Comparison of ENCODE assay signal across 23 cellular contexts in genomic region chr6:157943964-157944283, GRCh38. TPM values are rescaled to one million over a fixed set of nuclear protein-coding genes. Genes with fewer than 3 reads are reported as not detected.
DNase-seq lines count a peak whose midpoint lies in the region; ATAC-seq, FAIRE-seq and TF ChIP-seq lines count a peak whose summit lies in the region.
"Had no signal": no experiment of that assay in that cellular context is flagged by ENCODE, and none has a peak within 500 bp of the region (broad histone marks: within the 10 kb centered on the region; RNA-seq: fewer than 3 reads in every experiment).

No MANE protein-coding gene starts in this region.

- POLR2A ChIA-PET in CD4-positive, alpha-beta T cell (lab: Charles Lee) = no interaction called here
- POLR2A ChIA-PET in Caco-2 (lab: Charles Lee) (no interaction called here), K562 (lab: Yijun Ruan, JAX) (interaction anchor here (0.6 kb wide), 1 partner anchor 137 kb away, joined by 3 read pairs; no protein-coding TSS in a partner anchor)

- no peaks in the 10 kb centered on the region for H3K27me3 ChIP-seq in CD4-positive, alpha-beta T cell (ENCODE audit: control insufficient read depth, insufficient read depth, low read length)
- H3K27me3 ChIP-seq in Caco-2 (replicated peaks; ENCODE audit: control insufficient read depth, insufficient read depth, low read length) (no peaks in the 10 kb centered on the region), K562 (ENCODE audit: control insufficient read depth in 2 of 2, insufficient read depth in 2 of 2, low read length in 2 of 2) (no peaks in the 10 kb centered on the region)
- H3K27me3 ChIP-seq: MG63 had no signal

- no peak overlapping the region for H3K4me3 Mint-ChIP-seq in CD4-positive, alpha-beta T cell
- no peak overlapping the region for H3K4me3 Mint-ChIP-seq in Caco-2 (ENCODE audit: unreplicated experiment)
- no peak overlapping the region for H3K4me3 Mint-ChIP-seq in nephron progenitor cell
- no peak overlapping the region for H3K4me3 Mint-ChIP-seq in natural killer cell
- H3K4me3 Mint-ChIP-seq: CD8-positive, alpha-beta T cell had no signal

- no peaks in the 10 kb centered on the region for H3K27me3 Mint-ChIP-seq in CD4-positive, alpha-beta T cell
- H3K27me3 Mint-ChIP-seq in Caco-2 (ENCODE audit: insufficient read depth, unreplicated experiment) (no peaks in the 10 kb centered on the region), nephron progenitor cell (ENCODE audit: low read depth, poor library complexity) (peaks cover 5% of the 10 kb centered on the region), natural killer cell (ENCODE audit: low read depth in 2 of 2) (peaks cover 0 to 2% of the 10 kb centered on the region in 2 donors)

- no peak for TF ChIP-seq CTCF in CD4-positive, alpha-beta T cell (IDR thresholded peaks at IDR 0.05)
- no peak for TF ChIP-seq CTCF in Caco-2 (IDR thresholded peaks at IDR 0.05; ENCODE audit: insufficient read depth in 1 of 2, low read depth in 1 of 2, low read length in 1 of 2, severe bottlenecking in 1 of 2, unreplicated experiment in 1 of 2)
- no peak for TF ChIP-seq CTCF in K562 (IDR thresholded peaks at IDR 0.05 in 2 of 3, conservative IDR thresholded peaks at IDR 0.05 in 1 of 3; ENCODE audit: insufficient read depth in 2 of 3, low read depth in 1 of 3, low read length in 3 of 3)
- TF ChIP-seq CTCF in nephron progenitor cell (IDR thresholded peaks at IDR 0.05) = no peak
- no peak for TF ChIP-seq CTCF in natural killer cell (IDR thresholded peaks at IDR 0.05)

- no peak for TF ChIP-seq EP300 in K562 (IDR thresholded peaks at IDR 0.05; ENCODE audit: low read length)

- in situ Hi-C loops in K562 (cut with MboI) = no loop called here

- H3K4me3 ChIP-seq in Caco-2 (ENCODE audit: low read depth, low read length) (no peak overlapping the region), K562 (no peak overlapping the region)
- H3K4me3 ChIP-seq: MG63 had no signal

- no peaks in the 10 kb centered on the region for H3K9me3 Mint-ChIP-seq in CD4-positive, alpha-beta T cell
- no peaks in the 10 kb centered on the region for H3K9me3 Mint-ChIP-seq in Caco-2 (ENCODE audit: unreplicated experiment)
- H3K9me3 Mint-ChIP-seq in nephron progenitor cell = peaks cover 3% of the 10 kb centered on the region
- H3K9me3 Mint-ChIP-seq in natural killer cell = no peaks in the 10 kb centered on the region

- 94% methylated on average over 15 of the region's 15 CpGs for WGBS in K562 (ENCODE audit: insufficient coverage, low coverage, missing lambda C conversion rate)

- no peak for TF ChIP-seq RAD21 in K562 (CRISPR knock-in tag; conservative IDR thresholded peaks at IDR 0.05 in 1 of 2, IDR thresholded peaks at IDR 0.05 in 1 of 2)

- DNase-seq in CD4-positive, alpha-beta T cell = no peak
- no peak for DNase-seq in Caco-2
- DNase-seq in K562 (ENCODE audit: extremely low read depth in 1 of 4, low spot score in 3 of 4) = no peak
- DNase-seq in nephron progenitor cell = no peak
- DNase-seq in GDM1 (lab: John Stamatoyannopoulos, UW) = no peak
- DNase-seq in natural killer cell = no peak
- DNase-seq: C1 segment of cervical spinal cord; CD8-positive, alpha-beta T cell; DMS 273 treated with DMSO at 0.1 percent for 48 hours; DMS79 treated with DMSO at 0.1 percent for 48 hours; KBM-7; MG63; NCI-H2029; NCI-H446 treated with DMSO at 0.1 percent for 48 hours; NCI-H526; NCI-H82; NK-92 treated with Interleukin-12 subunit alpha and Interleukin-12 subunit beta, amount 100 ng/mL, for 24 hours; PC-3 had no signal

- H3K27ac Mint-ChIP-seq in CD4-positive, alpha-beta T cell = peak overlapping the region; percentile 39
- H3K27ac Mint-ChIP-seq in Caco-2 (ENCODE audit: unreplicated experiment) = no peak overlapping the region
- H3K27ac Mint-ChIP-seq in nephron progenitor cell = peak overlapping the region; percentile 14
- H3K27ac Mint-ChIP-seq in natural killer cell = no peak overlapping the region

- peaks cover 2% of the 10 kb centered on the region; the same call in 1 of the 2 replicates for H3K36me3 ChIP-seq in Caco-2 (ENCODE audit: control insufficient read depth, insufficient read depth, low read length)
- H3K36me3 ChIP-seq in K562 (ENCODE audit: control insufficient read depth, insufficient read depth, low read length) = peaks cover 72% of the 10 kb centered on the region

- H4K20me1 ChIP-seq in K562 (replicated peaks; ENCODE audit: control insufficient read depth, insufficient read depth, low read length) = no peaks in the 10 kb centered on the region

- no peak overlapping the region for H2AFZ ChIP-seq in K562 (ENCODE audit: low read depth, low read length)

- CTCF ChIA-PET in CD4-positive, alpha-beta T cell (lab: Charles Lee) = no interaction called here
- CTCF ChIA-PET in Caco-2 (lab: Charles Lee) (no interaction called here), K562 (lab: Yijun Ruan, JAX; ENCODE audit: low intra/inter-chr PET ratio) (no interaction called here)

- no peak for ATAC-seq in CD4-positive, alpha-beta T cell (ENCODE audit: poor library complexity)
- ATAC-seq in K562 (no peak), HG02798 (IDR thresholded peaks at IDR 0.05; ENCODE audit: poor library complexity, unreplicated experiment) (no peak), natural killer cell (no peak)
- ATAC-seq in activated CD4-positive, CD25-positive, alpha-beta regulatory T cell treated with anti-CD3 and anti-CD28 coated beads, Interleukin-2, amount 50 U/mL, for 24 hours = no peak
- ATAC-seq: CD8-positive, alpha-beta T cell; HCT116; PC-3 had no signal

- intact Hi-C loops in CD4-positive, alpha-beta T cell (cut with DNase I, micrococcal nuclease) = loop anchor here in 1 of 2 experiments (5.0 kb wide), 1 partner anchor 128 kb away; no protein-coding TSS in a partner anchor
- intact Hi-C loops in Caco-2 (cut with micrococcal nuclease; ENCODE audit: unreplicated experiment) = no loop called here
- intact Hi-C loops in K562 (cut with micrococcal nuclease) = loop anchor here (10.0 kb wide), 1 partner anchor 629 kb away; no protein-coding TSS in a partner anchor
- intact Hi-C loops in natural killer cell (cut with micrococcal nuclease) = no loop called here

- no peak for TF ChIP-seq POLR2A in K562 (conservative IDR thresholded peaks at IDR 0.05)

- H3K79me2 ChIP-seq in K562 (ENCODE audit: control insufficient read depth, insufficient read depth, low read length) = no peaks in the 10 kb centered on the region

- H3K4me1 Mint-ChIP-seq in CD4-positive, alpha-beta T cell (ENCODE audit: low read depth) = peaks cover 4% of the 10 kb centered on the region
- H3K4me1 Mint-ChIP-seq in Caco-2 (ENCODE audit: low read depth, unreplicated experiment) = no peaks in the 10 kb centered on the region
- H3K4me1 Mint-ChIP-seq in nephron progenitor cell = peaks cover 6% of the 10 kb centered on the region
- H3K4me1 Mint-ChIP-seq in natural killer cell = no peaks in the 10 kb centered on the region

- H3K9me3 ChIP-seq in CD4-positive, alpha-beta T cell (ENCODE audit: control insufficient read depth, low read length) = no peaks in the 10 kb centered on the region
- H3K9me3 ChIP-seq in Caco-2 = no peaks in the 10 kb centered on the region
- no peaks in the 10 kb centered on the region for H3K9me3 ChIP-seq in K562 (replicated peaks; ENCODE audit: control insufficient read depth, insufficient read depth, low read depth, low read length)

- H3K4me1 ChIP-seq in Caco-2 (peaks cover 6% of the 10 kb centered on the region; the same call in 1 of the 2 replicates), K562 (replicated peaks in 1 of 2; ENCODE audit: control insufficient read depth in 2 of 2, insufficient read depth in 2 of 2, low read length in 2 of 2) (peaks cover 0 to 6% of the 10 kb centered on the region in 2 experiments; a peak in 3 of 5 replicates)

- TSS peak; percentile 18 for BruUV-seq in Caco-2 (replicated peaks; lab: Mats Ljungman, UMichigan)
- BruUV-seq in K562 (replicated peaks; lab: Mats Ljungman, UMichigan) = no TSS peak

- no peak for FAIRE-seq in K562 (lab: Jason Lieb, UNC)
- FAIRE-seq: GM12892, GM19239 had no signal

- no peak overlapping the region for H3K9ac ChIP-seq in K562 (ENCODE audit: insufficient read depth in 1 of 2, low read depth in 2 of 2, low read length in 2 of 2)

- peaks cover 83% of the 10 kb centered on the region for H3K36me3 Mint-ChIP-seq in CD4-positive, alpha-beta T cell (ENCODE audit: low read depth)
- H3K36me3 Mint-ChIP-seq in Caco-2 (ENCODE audit: insufficient read depth, unreplicated experiment) (peaks cover 57% of the 10 kb centered on the region), nephron progenitor cell (ENCODE audit: low read depth) (peaks cover 58% of the 10 kb centered on the region), natural killer cell (peaks cover 8% of the 10 kb centered on the region)

- H3K9me1 ChIP-seq in K562 (ENCODE audit: control insufficient read depth, insufficient read depth, low read length) = no peaks in the 10 kb centered on the region

- no peak overlapping the region for H3K4me2 ChIP-seq in K562 (ENCODE audit: insufficient read depth, low read length)

- no peak overlapping the region for H3K27ac ChIP-seq in CD4-positive, alpha-beta T cell (ENCODE audit: low read depth, low read length)
- H3K27ac ChIP-seq in K562 (ENCODE audit: extremely low read depth, low read depth, low read length) = no peak overlapping the region

TF ChIP-seq in K562, 482 proteins besides CTCF, POLR2A, EP300 and RAD21 (continues in another document):
- TF ChIP-seq ZNF41 (CRISPR knock-in tag; conservative IDR thresholded peaks at IDR 0.05) (no peak), TOE1 (IDR thresholded peaks at IDR 0.05; ENCODE audit: borderline replicate concordance) (no peak), TOE1 (CRISPR knock-in tag; IDR thresholded peaks at IDR 0.05; ENCODE audit: borderline replicate concordance, low read depth) (no peak)

RNA-seq across cellular contexts. Expression of gene SYNJ2, which starts 37.7 kb away (rescaled TPM):
- total RNA-seq in CD4-positive, alpha-beta T cell = 10 to 100 TPM; 34.6 to 38.0 TPM
- total RNA-seq in Caco-2 (2022) (45.0 and 47.9 TPM in 2 replicates), K562 (2014; rRNA removed) (15.7 and 17.8 TPM in 2 replicates), K562 (2014; rRNA removed; fragmentation: Illumina TruSeq; extraction: Trizol) (19.5 and 22.7 TPM in 2 replicates), K562 (2015; rRNA removed; fragmentation: Illumina TruSeq; extraction: Trizol) (12.5 and 13.6 TPM in 2 replicates), K562 (2021) (24.7 and 27.7 TPM in 2 replicates), natural killer cell (10 to 100 TPM; 24.4 to 47.0 (median 28.0) TPM)
- 70.0 and 111 TPM in 2 replicates for total RNA-seq in K562 (2011; cell fraction: chromatin; rRNA removed; ENCODE audit: low replicate concordance)
- total RNA-seq in K562 (2011; cell fraction: nucleolus; rRNA removed) = 56.6 and 62.9 TPM in 2 replicates
- total RNA-seq in K562 (2011; cell fraction: nucleoplasm; rRNA removed) = 49.5 and 50.1 TPM in 2 replicates
- polyA plus RNA-seq in K562 (2011; rRNA removed) (17.1 and 21.6 TPM in 2 replicates), K562 (2014; fragmentation: Illumina TruSeq; extraction: Trizol) (22.9 and 26.1 TPM in 2 replicates), K562 (2014; fragmentation: Nextera tagmentation; extraction: Ambion mirVana) (1 to 10 TPM; 3.0 to 3.3 TPM), K562 (2014; rRNA removed) (13.7 and 16.9 TPM in 2 replicates)
- polyA plus RNA-seq in K562 (2011; cell fraction: cytosol; rRNA removed) = 18.3 and 24.0 TPM in 2 replicates
- 28.6 and 33.9 TPM in 2 replicates for polyA plus RNA-seq in K562 (2011; cell fraction: nucleus; rRNA removed)
- polyA plus RNA-seq in K562 (2012) = 15.0 and 17.4 TPM in 2 replicates
- polyA minus RNA-seq in K562 (2011; rRNA and poly(A)+ RNA removed) = 24.2 and 30.1 TPM in 2 replicates
- polyA minus RNA-seq in K562 (2011; cell fraction: cytosol; rRNA and poly(A)+ RNA removed) = 19.8 and 20.9 TPM in 2 replicates
- polyA minus RNA-seq in K562 (2011; cell fraction: nucleus; rRNA and poly(A)+ RNA removed) = 18.7 and 22.3 TPM in 2 replicates

Comparison
In these comparisons a context has a peak if more than half of its experiments do, and no peak if none do; other contexts are left out.
1. H3K27ac Mint-ChIP-seq: peak in CD4-positive, alpha-beta T cell (single experiment) and nephron progenitor cell (single experiment); none in Caco-2 (single experiment) and natural killer cell (0 of 2).